In genomic region chr19:48873476-48874308, GRCh38 we compare ENCODE assay signal across 7 cellular contexts. TPM values are rescaled to one million over a fixed set of nuclear protein-coding genes. Genes with fewer than 3 reads are reported as not detected.
DNase-seq lines count a peak whose midpoint lies in the region; ATAC-seq and TF ChIP-seq lines count a peak whose summit lies in the region.
"Had no signal": no experiment of that assay in that cellular context is flagged by ENCODE, and none has a peak within 500 bp of the region (broad histone marks: within the 10 kb centered on the region; RNA-seq: fewer than 3 reads in every experiment).

No MANE protein-coding gene starts in this region.

- DNase-seq in GM23338 (ENCODE audit: low spot score) (no peak), amniotic epithelial cell (ENCODE audit: low read depth) (peak; percentile 68), mesendoderm (peak; percentile 89), ureter (ENCODE audit: low spot score) (no peak)

- H2BK120ac ChIP-seq in mesendoderm (ENCODE audit: low read depth, low read length), result no peak overlapping the region

- peak overlapping the region; percentile 51 for H2BK5ac ChIP-seq in mesendoderm (ENCODE audit: low read length)

- no peak overlapping the region for H2AFZ ChIP-seq in GM23338

- peak overlapping the region; percentile 99 for H3K4me3 Mint-ChIP-seq in GM23338

- peak overlapping the region; percentile 99 for H3K56ac ChIP-seq in mesendoderm (ENCODE audit: low read length)

- peaks cover 15% of the 10 kb centered on the region for H3F3A ChIP-seq in GM23338 (replicated peaks; ENCODE audit: low read depth)

- H3K4me3 ChIP-seq in GM23338 (peak overlapping the region; percentile 76), mesendoderm (ENCODE audit: low read length) (peak overlapping the region; percentile 93)

- H3K4me1 ChIP-seq in GM23338 (ENCODE audit: insufficient read depth) (peaks cover 5% of the 10 kb centered on the region), mesendoderm (ENCODE audit: control insufficient read depth, low read depth, low read length) (peaks cover 11% of the 10 kb centered on the region)

- H3K27ac Mint-ChIP-seq in GM23338, result peak overlapping the region; percentile 100

- H3K18ac ChIP-seq in mesendoderm (ENCODE audit: low read length), result peak overlapping the region; percentile 72

- no peak for TF ChIP-seq CTCF in GM23338 (conservative IDR thresholded peaks at IDR 0.05; ENCODE audit: low read depth in 2 of 2)

- H3K79me2 ChIP-seq in GM23338 (replicated peaks; ENCODE audit: insufficient read depth), result peaks cover 21% of the 10 kb centered on the region
- H3K79me2 ChIP-seq in mesendoderm (ENCODE audit: control insufficient read depth, insufficient read depth, low read length), result peaks cover 32% of the 10 kb centered on the region

- H3K9me3 Mint-ChIP-seq in GM23338, result peaks cover 4% of the 10 kb centered on the region; the same call in 1 of the 3 replicates

- H2BK15ac ChIP-seq in mesendoderm (replicated peaks; ENCODE audit: low read depth), result no peak overlapping the region

- H4K8ac ChIP-seq in mesendoderm (ENCODE audit: low read depth, low read length), result no peak overlapping the region

- H3K4me2 ChIP-seq in GM23338 (peak overlapping the region; percentile 81), mesendoderm (ENCODE audit: low read length) (peak overlapping the region; percentile 99)

- H3K27ac ChIP-seq in GM23338 (ENCODE audit: low read depth) (peak overlapping the region; percentile 89), mesendoderm (ENCODE audit: low read depth, low read length) (peak overlapping the region; percentile 87)

- H3K4ac ChIP-seq in mesendoderm (ENCODE audit: low read depth, low read length), result no peak overlapping the region

- H3K4me1 Mint-ChIP-seq in GM23338, result peaks cover 24% of the 10 kb centered on the region

- peaks cover 17% of the 10 kb centered on the region for H3K79me1 ChIP-seq in mesendoderm (ENCODE audit: low read length)

- no peaks in the 10 kb centered on the region for H3K27me3 ChIP-seq in GM23338 (ENCODE audit: insufficient read depth)
- H3K27me3 ChIP-seq in mesendoderm (ENCODE audit: insufficient read depth, low read length, poor library complexity), result no peaks in the 10 kb centered on the region

- ATAC-seq in GM23338, result no peak
- no peak for ATAC-seq in HG02798 (IDR thresholded peaks at IDR 0.05; ENCODE audit: poor library complexity, unreplicated experiment)
- ATAC-seq in HG02884 (IDR thresholded peaks at IDR 0.05; ENCODE audit: unreplicated experiment), result no peak

- H3K9me2 ChIP-seq in GM23338 (ENCODE audit: insufficient read depth), result no peaks in the 10 kb centered on the region

- no peak overlapping the region for H3K23ac ChIP-seq in mesendoderm (ENCODE audit: low read length)

- peaks cover 12% of the 10 kb centered on the region for H3K36me3 ChIP-seq in GM23338 (ENCODE audit: insufficient read depth)
- H3K36me3 ChIP-seq in mesendoderm (ENCODE audit: control insufficient read depth, insufficient read depth, low read length), result peaks cover 13% of the 10 kb centered on the region

- peak overlapping the region; percentile 55 for H2AK5ac ChIP-seq in mesendoderm (ENCODE audit: low read length)

- no peak overlapping the region for H4K5ac ChIP-seq in mesendoderm (ENCODE audit: low read length)

- peaks cover 44% of the 10 kb centered on the region for H3K36me3 Mint-ChIP-seq in GM23338 (ENCODE audit: low read depth)

- no CpG with 5 or more reads among the region's 14 CpGs for WGBS in mesendoderm (ENCODE audit: extremely low coverage, insufficient coverage, low lambda C conversion rate)

- peaks cover 9% of the 10 kb centered on the region for H3K27me3 Mint-ChIP-seq in GM23338 (ENCODE audit: insufficient read depth, low read depth, poor library complexity)

- peaks cover 17% of the 10 kb centered on the region for H4K20me1 ChIP-seq in GM23338 (replicated peaks; ENCODE audit: insufficient read depth)

- H3K9ac ChIP-seq in mesendoderm (ENCODE audit: low read length), result peak overlapping the region; percentile 99

TF ChIP-seq in GM23338, 12 proteins besides CTCF, POLR2A, EP300 and RAD21 (continues in another document):
- TF ChIP-seq STAT1 (IDR thresholded peaks at IDR 0.05; ENCODE audit: unreplicated experiment) (no peak), JUNB (IDR thresholded peaks at IDR 0.05; ENCODE audit: unreplicated experiment) (no peak), ZNF331 (CRISPR knock-in tag; IDR thresholded peaks at IDR 0.05; ENCODE audit: low read depth) (no peak), NANOG (IDR thresholded peaks at IDR 0.05; ENCODE audit: borderline replicate concordance) (no peak), CREB1 (CRISPR knock-in tag; IDR thresholded peaks at IDR 0.05; ENCODE audit: low read depth) (no peak), ZNF114 (CRISPR knock-in tag; IDR thresholded peaks at IDR 0.05) (no peak), POLR2AphosphoS5 (IDR thresholded peaks at IDR 0.05; ENCODE audit: low read depth) (no peak), ZNF462 (CRISPR knock-in tag; IDR thresholded peaks at IDR 0.05) (no peak)

RNA-seq across cellular contexts. Expression of gene PPP1R15A, which starts 1.5 kb away (rescaled TPM):
- total RNA-seq in GM23338 (2014; rRNA removed; shearing (Covaris generic)), result 14.5 and 15.8 TPM in 2 replicates
- 14.0 and 14.4 TPM in 2 replicates for polyA plus RNA-seq in GM23338 (2016; fragmentation: Nextera tagmentation; extraction: Ambion mirVana)
- polyA plus RNA-seq in mesendoderm (2013, experiment 1 of 2), result 32.5 TPM
- polyA plus RNA-seq in mesendoderm (2013, experiment 2 of 2), result 33.4 TPM
- 56.2 TPM for total RNA-seq in ureter

RNA-seq across cellular contexts. Expression of gene PLEKHA4, which starts 5.3 kb away (rescaled TPM):
- total RNA-seq in GM23338 (2014; rRNA removed; shearing (Covaris generic)), result 12.3 and 15.1 TPM in 2 replicates
- polyA plus RNA-seq in GM23338 (2016; fragmentation: Nextera tagmentation; extraction: Ambion mirVana), result 10.9 and 12.2 TPM in 2 replicates
- 4.9 TPM for polyA plus RNA-seq in mesendoderm (2013, experiment 1 of 2)
- polyA plus RNA-seq in mesendoderm (2013, experiment 2 of 2), result 4.6 TPM
- 23.0 TPM for total RNA-seq in ureter

RNA-seq across cellular contexts. Expression of gene TULP2, which starts 24.9 kb away (rescaled TPM):
- 0.12 and 0.42 TPM in 2 replicates for total RNA-seq in GM23338 (2014; rRNA removed; shearing (Covaris generic))
- polyA plus RNA-seq in GM23338 (2016; fragmentation: Nextera tagmentation; extraction: Ambion mirVana), result 1.1 and 1.9 TPM in 2 replicates
- 0.31 TPM for polyA plus RNA-seq in mesendoderm (2013, experiment 1 of 2)
- 0.21 TPM for polyA plus RNA-seq in mesendoderm (2013, experiment 2 of 2)
- not detected for total RNA-seq in ureter
- total RNA-seq: T-helper 2 cell treated with Interferon-gamma antibody and Interleukin-4, amounts not matched to agents 100 ng/mL and 5 ng/mL, for 36 hours had no signal

RNA-seq across cellular contexts. Expression of gene NUCB1, which starts 26.4 kb away (rescaled TPM):
- total RNA-seq in GM23338 (2014; rRNA removed; shearing (Covaris generic)), result 142 and 163 TPM in 2 replicates
- 57.1 and 64.9 TPM in 2 replicates for polyA plus RNA-seq in GM23338 (2016; fragmentation: Nextera tagmentation; extraction: Ambion mirVana)
- 53.7 TPM for polyA plus RNA-seq in mesendoderm (2013, experiment 1 of 2)
- 51.7 TPM for polyA plus RNA-seq in mesendoderm (2013, experiment 2 of 2)
- total RNA-seq in ureter, result 232 TPM

RNA-seq across cellular contexts. Expression of gene HSD17B14, which starts 37.4 kb away (rescaled TPM):
- total RNA-seq in GM23338 (2014; rRNA removed; shearing (Covaris generic)), result 5.0 and 8.4 TPM in 2 replicates
- polyA plus RNA-seq in GM23338 (2016; fragmentation: Nextera tagmentation; extraction: Ambion mirVana), result 11.6 and 11.7 TPM in 2 replicates
- 1.5 TPM for polyA plus RNA-seq in mesendoderm (2013, experiment 1 of 2)
- 1.2 TPM for polyA plus RNA-seq in mesendoderm (2013, experiment 2 of 2)
- 24.4 TPM for total RNA-seq in ureter

Comparison
In these comparisons a context has a peak if more than half of its experiments do, and no peak if none do; other contexts are left out.
1. DNase-seq: peak in amniotic epithelial cell (single experiment) and mesendoderm (single experiment); none in GM23338 (single experiment) and ureter (single experiment).